ENCODE assay signal across 12 cellular contexts in the genomic region with DNA sequence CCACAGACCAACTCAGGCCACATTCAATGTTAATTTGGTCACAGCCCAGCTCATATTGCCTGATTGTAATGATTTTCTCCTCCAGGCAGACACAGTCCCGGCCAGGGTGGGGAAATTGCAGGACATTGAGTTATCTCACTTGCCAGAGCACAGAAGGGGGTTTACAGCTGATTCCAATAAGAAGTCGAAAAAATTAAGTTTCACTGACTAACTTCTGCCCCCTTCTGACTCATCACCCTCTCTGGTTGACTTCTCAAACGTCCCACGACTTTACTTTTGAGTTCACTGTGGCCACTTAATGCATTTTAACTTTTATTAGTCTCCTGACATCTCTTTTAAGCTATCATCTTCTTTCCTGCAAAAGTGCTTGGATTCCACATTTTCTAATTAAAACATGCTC.
A peak's percentile ranks its signal among the peaks of the same experiment; 100 is the strongest.
DNase-seq lines count a peak whose midpoint lies in the region; ATAC-seq and TF ChIP-seq lines count a peak whose summit lies in the region.
"Had no signal": no experiment of that assay in that cellular context is flagged by ENCODE, and none has a peak within 500 bp of the region (broad histone marks: within the 10 kb centered on the region; RNA-seq: fewer than 3 reads in every experiment).

No MANE protein-coding gene starts in this region.

- H3K4me1 Mint-ChIP-seq in chondrocyte (ENCODE audit: low read depth): peaks cover 22% of the 10 kb centered on the region
- H3K4me1 Mint-ChIP-seq in activated T-cell treated with anti-CD3 and anti-CD28 coated beads, Interleukin-2, amount 50 U/mL, for 24 hours (ENCODE audit: low read depth): no peaks in the 10 kb centered on the region

- intact Hi-C loops in Right ventricle myocardium superior (cut with DNase I): no loop called here

- peak; percentile 29 for TF ChIP-seq CTCF in chondrocyte (IDR thresholded peaks at IDR 0.05)

- no peak overlapping the region for H3K27ac ChIP-seq in substantia nigra (ENCODE audit: low read depth, low read length, poor library complexity, severe bottlenecking)

- no peaks in the 10 kb centered on the region for H3K27me3 Mint-ChIP-seq in chondrocyte (ENCODE audit: low read depth)
- peaks cover 3% of the 10 kb centered on the region for H3K27me3 Mint-ChIP-seq in activated T-cell treated with anti-CD3 and anti-CD28 coated beads, Interleukin-2, amount 50 U/mL, for 24 hours
- H3K27me3 Mint-ChIP-seq: effector memory CD8-positive, alpha-beta T cell had no signal

- DNase-seq in EH (ENCODE audit: low read depth): peak; percentile 67
- DNase-seq in chondrocyte (ENCODE audit: low spot score): no peak
- DNase-seq in HuH-7 (ENCODE audit: low spot score): no peak
- DNase-seq in substantia nigra (lab: John Stamatoyannopoulos, UW): no peak
- DNase-seq in activated T-cell treated with anti-CD3 and anti-CD28 coated beads, Interleukin-2, amount 50 U/mL, for 24 hours: no peak
- DNase-seq in Right ventricle myocardium superior: no peak
- DNase-seq: AML-193; aorta; effector memory CD8-positive, alpha-beta T cell; NCI-H1436 treated with DMSO at 0.1 percent for 48 hours had no signal

- H3K27ac Mint-ChIP-seq in chondrocyte (ENCODE audit: unreplicated experiment): no peak overlapping the region
- H3K27ac Mint-ChIP-seq in activated T-cell treated with anti-CD3 and anti-CD28 coated beads, Interleukin-2, amount 50 U/mL, for 24 hours: no peak overlapping the region
- H3K27ac Mint-ChIP-seq: effector memory CD8-positive, alpha-beta T cell had no signal

- no peaks in the 10 kb centered on the region for H3K9me3 Mint-ChIP-seq in chondrocyte (ENCODE audit: low read depth)
- H3K9me3 Mint-ChIP-seq in activated T-cell treated with anti-CD3 and anti-CD28 coated beads, Interleukin-2, amount 50 U/mL, for 24 hours: no peaks in the 10 kb centered on the region

- H3K4me3 Mint-ChIP-seq in chondrocyte (ENCODE audit: unreplicated experiment): no peak overlapping the region
- H3K4me3 Mint-ChIP-seq in activated T-cell treated with anti-CD3 and anti-CD28 coated beads, Interleukin-2, amount 50 U/mL, for 24 hours: no peak overlapping the region
- H3K4me3 Mint-ChIP-seq: effector memory CD8-positive, alpha-beta T cell had no signal

- H3K36me3 Mint-ChIP-seq in chondrocyte (ENCODE audit: low read depth): no peaks in the 10 kb centered on the region
- no peaks in the 10 kb centered on the region for H3K36me3 Mint-ChIP-seq in activated T-cell treated with anti-CD3 and anti-CD28 coated beads, Interleukin-2, amount 50 U/mL, for 24 hours (ENCODE audit: low read depth)

- ATAC-seq in GM19463 (IDR thresholded peaks at IDR 0.05; ENCODE audit: unreplicated experiment): peak; percentile 79
- peak; percentile 64 for ATAC-seq in HG03196 (IDR thresholded peaks at IDR 0.05; ENCODE audit: unreplicated experiment)
- ATAC-seq in Right ventricle myocardium superior (ENCODE audit: poor library complexity): no peak
- ATAC-seq: effector memory CD8-positive, alpha-beta T cell had no signal
